30 cellular contexts compared by ENCODE assay signal in the genomic region with DNA sequence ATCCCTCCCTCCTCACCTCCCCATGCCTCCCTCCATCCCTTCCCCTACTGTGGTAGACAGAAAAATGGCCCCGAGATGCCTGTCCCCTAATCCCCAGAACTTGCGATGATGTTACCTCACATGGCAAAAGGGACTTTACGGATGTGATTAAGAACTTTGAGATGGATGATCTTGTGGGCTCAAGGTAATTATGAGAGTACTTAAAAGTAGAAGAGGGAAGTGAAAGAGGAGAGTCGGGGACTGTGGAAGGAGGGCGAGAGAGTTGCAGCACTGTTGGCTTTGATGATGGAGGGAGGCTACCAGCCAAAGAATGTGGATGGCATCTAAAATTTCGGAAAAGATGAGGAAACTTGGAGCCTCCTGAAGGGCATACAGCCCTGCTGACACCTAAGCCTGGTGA.
A peak's percentile ranks its signal among the peaks of the same experiment; 100 is the strongest.
DNase-seq lines count a peak whose midpoint lies in the region; ATAC-seq, FAIRE-seq and TF ChIP-seq lines count a peak whose summit lies in the region.
"Had no signal": no experiment of that assay in that cellular context is flagged by ENCODE, and none has a peak within 500 bp of the region (broad histone marks: within the 10 kb centered on the region; RNA-seq: fewer than 3 reads in every experiment).

No MANE protein-coding gene starts in this region.

- no peak overlapping the region for H3K4me3 Mint-ChIP-seq in neural crest cell

- H3K9me3 Mint-ChIP-seq in neural crest cell: no peaks in the 10 kb centered on the region
- H3K9me3 Mint-ChIP-seq: activated naive CD4-positive, alpha-beta T cell treated with anti-CD3 and anti-CD28 coated beads, Interleukin-2, amount 50 U/mL, for 72 hours had no signal

- H3K4me1 Mint-ChIP-seq in neural crest cell: peaks cover 53% of the 10 kb centered on the region

- H3K27me3 Mint-ChIP-seq in neural crest cell (ENCODE audit: low read depth): no peaks in the 10 kb centered on the region

- no peak for TF ChIP-seq CTCF in neural crest cell (conservative IDR thresholded peaks at IDR 0.05)

- H3K36me3 Mint-ChIP-seq in neural crest cell (ENCODE audit: low read depth): no peaks in the 10 kb centered on the region
- H3K36me3 Mint-ChIP-seq: activated naive CD4-positive, alpha-beta T cell treated with anti-CD3 and anti-CD28 coated beads, Interleukin-2, amount 50 U/mL, for 72 hours had no signal

- peak; percentile 87 for ATAC-seq in HG02938 (IDR thresholded peaks at IDR 0.05; ENCODE audit: unreplicated experiment)
- ATAC-seq in GM19397 (IDR thresholded peaks at IDR 0.05; ENCODE audit: unreplicated experiment): no peak
- ATAC-seq: activated naive CD4-positive, alpha-beta T cell treated with anti-CD3 and anti-CD28 coated beads, Interleukin-2, amount 50 U/mL, for 72 hours; esophagus mucosa; heart right ventricle; K562; Panc1; sciatic nerve had no signal

- peak; percentile 73 for FAIRE-seq in GM18507 (lab: Jason Lieb, UNC)
- no peak for FAIRE-seq in HTR-8/SVneo (lab: Jason Lieb, UNC)
- FAIRE-seq: K562 had no signal

- DNase-seq in GM18507 (ENCODE audit: extremely low spot score, insufficient read length, low read depth) (peak; percentile 17), NOMO-1 treated with DMSO at 0.1 percent for 48 hours (lab: John Stamatoyannopoulos, UW; ENCODE audit: unreplicated experiment) (peak; percentile 92), neural crest cell (ENCODE audit: low read depth, low spot score) (no peak), AG20443 (ENCODE audit: low spot score) (no peak), HTR-8/SVneo (ENCODE audit: insufficient read length, low spot score) (no peak)
- DNase-seq: activated CD4-positive, alpha-beta T cell treated with anti-CD3 and anti-CD28 coated beads for 4 hours; activated effector memory CD4-positive, alpha-beta T cell treated with Interleukin-2 at 50 U/mL for 16 hours; activated T-cell treated with anti-CD3 and anti-CD28 coated beads for 4 hours; amygdala; brain microvascular endothelial cell; C1 segment of cervical spinal cord; heart right ventricle; kidney; NCI-H1105 treated with DMSO at 0.1 percent for 48 hours; NCI-H187 treated with DMSO at 0.1 percent for 48 hours; NCI-H2171 treated with DMSO at 0.1 percent for 48 hours; NCI-H510A treated with DMSO at 0.1 percent for 48 hours; NK-92 treated with Interleukin-12 subunit alpha and Interleukin-12 subunit beta, amount 100 ng/mL, for 24 hours; SHP77; stimulated activated CD4-positive, alpha-beta T cell treated with anti-CD3 and anti-CD28 coated beads, Interleukin-12 subunit alpha, Interleukin-12 subunit beta, amount 100 ng/mL, for 4 hours; stimulated activated CD4-positive, alpha-beta T cell treated with anti-CD3 and anti-CD28 coated beads, Interleukin-2, amount 100 ng/mL, for 48 hours; SW 1271; tibial artery had no signal

- H3K27ac Mint-ChIP-seq in neural crest cell (ENCODE audit: unreplicated experiment): peak overlapping the region; percentile 91
- H3K27ac Mint-ChIP-seq: activated naive CD4-positive, alpha-beta T cell treated with anti-CD3 and anti-CD28 coated beads, Interleukin-2, amount 50 U/mL, for 72 hours had no signal

Comparison
In these comparisons a context has a peak if more than half of its experiments do, and no peak if none do; other contexts are left out.
1. DNase-seq: peak in GM18507 (single experiment) and NOMO-1 treated with DMSO at 0.1 percent for 48 hours (single experiment); none in neural crest cell (single experiment), AG20443 (single experiment) and HTR-8/SVneo (single experiment).